8 cellular contexts compared by ENCODE assay signal in genomic region chr20:2874456-2874855, GRCh38. TPM values are rescaled to one million over a fixed set of nuclear protein-coding genes. Genes with fewer than 3 reads are reported as not detected.
A peak's percentile ranks its signal among the peaks of the same experiment; 100 is the strongest.
DNase-seq lines count a peak whose midpoint lies in the region; ATAC-seq and TF ChIP-seq lines count a peak whose summit lies in the region.

No MANE protein-coding gene starts in this region.

- H3K4me2 ChIP-seq in DOHH2 (ENCODE audit: low read length) = peak overlapping the region; percentile 83
- H3K4me2 ChIP-seq in MM.1S (ENCODE audit: low read depth, low read length) = peak overlapping the region; percentile 94

- peak overlapping the region; percentile 85 for H3K4me3 ChIP-seq in DOHH2 (ENCODE audit: low read length)
- peak overlapping the region; percentile 97 for H3K4me3 ChIP-seq in MM.1S (ENCODE audit: low read length)
- peak overlapping the region; percentile 87 to 89 for H3K4me3 ChIP-seq in cardiac fibroblast (replicated peaks in 1 of 2; ENCODE audit: low read depth in 2 of 2, low read length in 2 of 2)
- peak overlapping the region; percentile 81 to 94 for H3K4me3 ChIP-seq in muscle layer of duodenum (ENCODE audit: low read depth in 1 of 2, low read length in 2 of 2)

- H2AFZ ChIP-seq in MM.1S (ENCODE audit: low read length) = peak overlapping the region; percentile 78; the same call in 1 of the 2 replicates

- H3F3A ChIP-seq in DOHH2 (ENCODE audit: control insufficient read depth, insufficient read depth) (peaks cover 2% of the 10 kb centered on the region; the same call in 1 of the 2 replicates), MM.1S (ENCODE audit: insufficient read depth, low read length) (peaks cover 10% of the 10 kb centered on the region; the same call in 1 of the 2 replicates)

- peaks cover 27% of the 10 kb centered on the region for H3K4me1 ChIP-seq in DOHH2 (ENCODE audit: control insufficient read depth, low read length)
- peaks cover 13% of the 10 kb centered on the region for H3K4me1 ChIP-seq in MM.1S (ENCODE audit: low read length)
- H3K4me1 ChIP-seq in muscle layer of duodenum (ENCODE audit: control insufficient read depth in 1 of 2, insufficient read depth in 2 of 2, low read length in 2 of 2) = peaks cover 9 to 37% of the 10 kb centered on the region in 2 donors

- peaks cover 17% of the 10 kb centered on the region for H3K27me3 ChIP-seq in DOHH2 (ENCODE audit: control insufficient read depth, low read length)
- H3K27me3 ChIP-seq in MM.1S (replicated peaks; ENCODE audit: insufficient read depth, low read length) = no peaks in the 10 kb centered on the region
- no peaks in the 10 kb centered on the region for H3K27me3 ChIP-seq in muscle layer of duodenum (ENCODE audit: low read depth, low read length)

- ATAC-seq in GM19397 (IDR thresholded peaks at IDR 0.05; ENCODE audit: unreplicated experiment) (no peak), HG02884 (IDR thresholded peaks at IDR 0.05; ENCODE audit: unreplicated experiment) (no peak)

- H3K36me3 ChIP-seq in DOHH2 (ENCODE audit: control insufficient read depth, low read length) (peaks cover 24% of the 10 kb centered on the region), MM.1S (replicated peaks; ENCODE audit: insufficient read depth, low read length) (no peaks in the 10 kb centered on the region), muscle layer of duodenum (ENCODE audit: control insufficient read depth in 1 of 2, insufficient read depth in 2 of 2, low read length in 2 of 2) (no peaks in the 10 kb centered on the region)

- H3K79me2 ChIP-seq in DOHH2 (ENCODE audit: control insufficient read depth, low read length) = peaks cover 56% of the 10 kb centered on the region
- peaks cover 58% of the 10 kb centered on the region for H3K79me2 ChIP-seq in MM.1S (ENCODE audit: low read length)

- H3K27ac ChIP-seq in DOHH2 (ENCODE audit: low read depth, low read length) (no peak overlapping the region), MM.1S (ENCODE audit: low read length) (peak overlapping the region; percentile 43; the same call in 1 of the 2 replicates), muscle layer of duodenum (ENCODE audit: low read length) (no peak overlapping the region)

- TF ChIP-seq CTCF in DOHH2 (IDR thresholded peaks at IDR 0.05; ENCODE audit: low read depth, low read length, poor library complexity, severe bottlenecking) (no peak), MM.1S (IDR thresholded peaks at IDR 0.05; ENCODE audit: low read length) (no peak), cardiac fibroblast (IDR thresholded peaks at IDR 0.05; ENCODE audit: low read depth, low read length) (no peak)

- H3K9me3 ChIP-seq in DOHH2 (ENCODE audit: control insufficient read depth, insufficient read depth, low read length) (no peaks in the 10 kb centered on the region), MM.1S (replicated peaks; ENCODE audit: insufficient read depth, low read length) (no peaks in the 10 kb centered on the region), muscle layer of duodenum (ENCODE audit: control insufficient read depth in 1 of 2, low read length in 2 of 2) (no peaks in the 10 kb centered on the region)

- peaks cover 20% of the 10 kb centered on the region for H4K20me1 ChIP-seq in DOHH2 (ENCODE audit: control insufficient read depth, insufficient read depth, low read depth, low read length)
- H4K20me1 ChIP-seq in MM.1S (ENCODE audit: insufficient read depth, low read length) = no peaks in the 10 kb centered on the region; the same call in 1 of the 2 replicates

- H3K9ac ChIP-seq in MM.1S (ENCODE audit: low read length) = peak overlapping the region; percentile 79; the same call in 1 of the 2 replicates

- H3K9me2 ChIP-seq in DOHH2 (replicated peaks; ENCODE audit: control insufficient read depth, low read length) (no peaks in the 10 kb centered on the region), MM.1S (replicated peaks; ENCODE audit: insufficient read depth, low read length) (no peaks in the 10 kb centered on the region)

- DNase-seq in MM.1S (no peak), cardiac fibroblast (ENCODE audit: low read depth in 2 of 2) (peak in 1 of 2 donors; percentile 26), occipital lobe (lab: John Stamatoyannopoulos, UW) (no peak), GOT3 (lab: John Stamatoyannopoulos, UW) (no peak)

RNA-seq across cellular contexts. Expression of gene PTPRA, which starts 1.2 kb away (rescaled TPM):
- total RNA-seq in occipital lobe = 216 TPM

RNA-seq across cellular contexts. Expression of gene VPS16, which starts 33.9 kb away (rescaled TPM):
- total RNA-seq in occipital lobe = 51.3 TPM

RNA-seq across cellular contexts. Expression of gene PCED1A, which starts 34.0 kb away (rescaled TPM):
- total RNA-seq in occipital lobe = 22.0 TPM

RNA-seq across cellular contexts. Expression of gene TMEM239, which starts 58.3 kb away (rescaled TPM):
- total RNA-seq in occipital lobe = not detected

RNA-seq across cellular contexts. Expression of gene C20orf141, which starts 59.7 kb away (rescaled TPM):
- total RNA-seq in occipital lobe = not detected
